In the genomic region with DNA sequence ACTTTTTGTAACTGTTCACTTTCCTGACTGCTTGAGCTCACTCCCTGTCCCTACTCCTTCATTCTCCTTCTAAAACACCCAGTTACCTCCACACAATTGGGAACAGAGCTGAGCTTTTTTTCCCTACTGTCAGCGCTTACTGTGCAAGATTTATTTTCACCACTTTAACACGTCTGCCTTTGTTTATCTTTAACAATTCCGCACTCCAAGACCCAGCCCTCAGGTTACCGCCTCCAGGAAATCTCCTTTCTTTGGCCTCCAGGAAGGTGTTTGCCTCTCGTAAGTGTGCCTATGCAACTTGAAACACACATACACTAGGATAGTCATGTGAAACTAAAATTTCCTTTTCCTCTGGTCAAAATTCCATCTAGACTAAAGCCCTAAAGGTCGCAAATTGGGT, we compare ENCODE assay signal across 16 cellular contexts.
DNase-seq lines count a peak whose midpoint lies in the region; ATAC-seq and TF ChIP-seq lines count a peak whose summit lies in the region.
"Had no signal": no experiment of that assay in that cellular context is flagged by ENCODE, and none has a peak within 500 bp of the region (broad histone marks: within the 10 kb centered on the region; RNA-seq: fewer than 3 reads in every experiment).

No MANE protein-coding gene starts in this region.

- intact Hi-C loops in lower lobe of right lung (cut with DNase I) (no loop called here), tibial artery (cut with DNase I; ENCODE audit: low total_unique reads) (no loop called here)

- no peaks in the 10 kb centered on the region for H3F3A ChIP-seq in MM.1S (ENCODE audit: insufficient read depth, low read length)

- no peak overlapping the region for H3K9ac ChIP-seq in MM.1S (ENCODE audit: low read length)
- H3K9ac ChIP-seq: neural progenitor cell had no signal

- no peaks in the 10 kb centered on the region for H4K20me1 ChIP-seq in MM.1S (ENCODE audit: insufficient read depth, low read length)

- TF ChIP-seq CTCF in chondrocyte (IDR thresholded peaks at IDR 0.05) (no peak), lower lobe of right lung (IDR thresholded peaks at IDR 0.05) (no peak), tibial artery (IDR thresholded peaks at IDR 0.05) (no peak), MM.1S (IDR thresholded peaks at IDR 0.05; ENCODE audit: low read length) (no peak)

- H3K4me3 ChIP-seq in lower lobe of right lung (no peak overlapping the region), tibial artery (no peak overlapping the region), MM.1S (ENCODE audit: low read length) (no peak overlapping the region)
- H3K4me3 ChIP-seq: neural progenitor cell, stomach had no signal

- H3K27me3 ChIP-seq in lower lobe of right lung (ENCODE audit: low read depth): no peaks in the 10 kb centered on the region
- no peaks in the 10 kb centered on the region for H3K27me3 ChIP-seq in tibial artery
- H3K27me3 ChIP-seq in MM.1S (replicated peaks; ENCODE audit: insufficient read depth, low read length): no peaks in the 10 kb centered on the region
- H3K27me3 ChIP-seq: neural progenitor cell, stomach had no signal

- no peak overlapping the region for H3K27ac ChIP-seq in lower lobe of right lung
- peak overlapping the region; percentile 20 to 31 for H3K27ac ChIP-seq in tibial artery
- H3K27ac ChIP-seq in MM.1S (ENCODE audit: low read length): no peak overlapping the region
- H3K27ac ChIP-seq: HL-60, neural progenitor cell had no signal

- H3K79me2 ChIP-seq in MM.1S (ENCODE audit: low read length): no peaks in the 10 kb centered on the region

- H3K4me3 Mint-ChIP-seq in chondrocyte (ENCODE audit: unreplicated experiment): no peak overlapping the region
- H3K4me3 Mint-ChIP-seq: immature natural killer cell, neural progenitor cell had no signal

- peak; percentile 60 to 62 for ATAC-seq in lower lobe of right lung
- ATAC-seq in HG03045 (IDR thresholded peaks at IDR 0.05; ENCODE audit: unreplicated experiment): no peak

- no peak overlapping the region for H3K4me2 ChIP-seq in MM.1S (ENCODE audit: low read depth, low read length)
- H3K4me2 ChIP-seq: neural progenitor cell had no signal

- H3K9me3 ChIP-seq in lower lobe of right lung (no peaks in the 10 kb centered on the region), tibial artery (no peaks in the 10 kb centered on the region), MM.1S (replicated peaks; ENCODE audit: insufficient read depth, low read length) (no peaks in the 10 kb centered on the region)
- H3K9me3 ChIP-seq: stomach had no signal

- H3K4me1 Mint-ChIP-seq in chondrocyte (ENCODE audit: low read depth): peaks cover 45% of the 10 kb centered on the region
- H3K4me1 Mint-ChIP-seq: immature natural killer cell had no signal

- DNase-seq in NCI-H774 (lab: John Stamatoyannopoulos, UW) (peak; percentile 63), chondrocyte (ENCODE audit: low spot score) (no peak), lower lobe of right lung (no peak), tibial artery (no peak), DMS53 (lab: John Stamatoyannopoulos, UW) (no peak), MM.1S (no peak)
- DNase-seq: activated CD4-positive, alpha-beta T cell treated with anti-CD3 and anti-CD28 coated beads, Interleukin-2, amount 50 U/mL, for 1 hour; activated naive CD4-positive, alpha-beta T cell treated with Interleukin-2 at 50 U/mL for 16 hours; head of caudate nucleus; immature natural killer cell; NCI-H748 treated with DMSO at 0.1 percent for 48 hours; retina; stomach had no signal

- peaks cover 10% of the 10 kb centered on the region for H3K36me3 Mint-ChIP-seq in chondrocyte (ENCODE audit: low read depth)
- H3K36me3 Mint-ChIP-seq: neural progenitor cell had no signal

- H2AFZ ChIP-seq in MM.1S (ENCODE audit: low read length): no peak overlapping the region
- H2AFZ ChIP-seq: neural progenitor cell had no signal

- H3K27me3 Mint-ChIP-seq in chondrocyte (ENCODE audit: low read depth): no peaks in the 10 kb centered on the region

- H3K27ac Mint-ChIP-seq in chondrocyte (ENCODE audit: unreplicated experiment): peak overlapping the region; percentile 9
- H3K27ac Mint-ChIP-seq: immature natural killer cell, neural progenitor cell had no signal

- H3K9me3 Mint-ChIP-seq in chondrocyte (ENCODE audit: low read depth): peaks cover 9% of the 10 kb centered on the region
- H3K9me3 Mint-ChIP-seq: immature natural killer cell, neural progenitor cell had no signal

- H3K4me1 ChIP-seq in lower lobe of right lung (peaks cover 25% of the 10 kb centered on the region), tibial artery (peaks cover 0 to 33% (median 16%) of the 10 kb centered on the region in 4 donors), MM.1S (ENCODE audit: low read length) (no peaks in the 10 kb centered on the region)

- H3K36me3 ChIP-seq in lower lobe of right lung: no peaks in the 10 kb centered on the region
- peaks cover 0 to 4% (median 0%) of the 10 kb centered on the region in 3 donors for H3K36me3 ChIP-seq in tibial artery
- H3K36me3 ChIP-seq in MM.1S (replicated peaks; ENCODE audit: insufficient read depth, low read length): no peaks in the 10 kb centered on the region
- H3K36me3 ChIP-seq: neural progenitor cell had no signal

- no peaks in the 10 kb centered on the region for H3K9me2 ChIP-seq in MM.1S (replicated peaks; ENCODE audit: insufficient read depth, low read length)

Comparison
In these comparisons a context has a peak if more than half of its experiments do, and no peak if none do; other contexts are left out.
1. H3K27ac ChIP-seq: peak in tibial artery (2 of 2); none in lower lobe of right lung (single experiment) and MM.1S (single experiment).